ENCODE assay signal across 25 cellular contexts in genomic region chr11:126653040-126653439, GRCh38.
"Had no signal": no experiment of that assay in that cellular context is flagged by ENCODE, and none has a peak within 500 bp of the region (broad histone marks: within the 10 kb centered on the region; RNA-seq: fewer than 3 reads in every experiment).

No MANE protein-coding gene starts in this region.

- H3K27me3 ChIP-seq: adrenal gland, body of pancreas had no signal

- DNase-seq: activated CD4-positive, alpha-beta memory T cell treated with anti-CD3 and anti-CD28 coated beads for 36 hours; activated CD4-positive, alpha-beta T cell treated with anti-CD3 and anti-CD28 coated beads for 36 hours; activated CD4-positive, alpha-beta T cell treated with anti-CD3 and anti-CD28 coated beads, Interleukin-2, amount 10 ng/mL, durations not matched to agents 24 days and 14 days; activated CD4-positive, CD25-positive, alpha-beta regulatory T cell; activated CD4-positive, CD25-positive, alpha-beta regulatory T cell treated with anti-CD3 and anti-CD28 coated beads, Interleukin-2, amount 50 U/mL, for 72 hours; activated CD8-positive, alpha-beta memory T cell treated with anti-CD3 and anti-CD28 coated beads, Interleukin-2, amount 10 ng/mL, durations not matched to agents 7 days and 5 days; activated CD8-positive, alpha-beta memory T cell treated with anti-CD3 and anti-CD28 coated beads, Interleukin-2, amount 50 U/mL, for 4 hours; activated CD8-positive, alpha-beta T cell treated with anti-CD3 and anti-CD28 coated beads, Interleukin-2, amount 10 ng/mL, durations not matched to agents 7 days and 5 days; activated effector memory CD4-positive, alpha-beta T cell treated with anti-CD3 and anti-CD28 coated beads, Interleukin-2, amount 50 U/mL, for 16 hours; activated naive CD4-positive, alpha-beta T cell treated with anti-CD3 and anti-CD28 coated beads for 36 hours; activated naive CD8-positive, alpha-beta T cell treated with anti-CD3 and anti-CD28 coated beads for 36 hours; activated naive CD8-positive, alpha-beta T cell treated with anti-CD3 and anti-CD28 coated beads, Interleukin-2, amount 50 U/mL, for 24 hours; activated T-cell treated with anti-CD3 and anti-CD28 coated beads, Interleukin-2, amount 50 U/mL, for 1 hour; activated T-cell treated with anti-CD3 and anti-CD28 coated beads, Interleukin-2, amount 50 U/mL, for 48 hours; adrenal gland; amygdala; aorta; body of pancreas; cortex of kidney; effector CD8-positive, alpha-beta T cell; esophagus squamous epithelium; foreskin melanocyte; T-helper 2 cell had no signal

- H3K36me3 ChIP-seq: adrenal gland, esophagus squamous epithelium, gastroesophageal sphincter had no signal

- H3K27ac ChIP-seq: adrenal gland, body of pancreas, epithelial cell of prostate, esophagus squamous epithelium, gastroesophageal sphincter had no signal

- H3K9me3 ChIP-seq: adrenal gland, body of pancreas, esophagus squamous epithelium, gastroesophageal sphincter had no signal

- H3K4me1 ChIP-seq: gastroesophageal sphincter had no signal

- H3K4me3 ChIP-seq: adrenal gland, body of pancreas, esophagus squamous epithelium, gastroesophageal sphincter had no signal
